ENCODE assay signal across 8 cellular contexts in genomic region chr1:204446413-204447111, GRCh38. TPM values are rescaled to one million over a fixed set of nuclear protein-coding genes. Genes with fewer than 3 reads are reported as not detected.
DNase-seq lines count a peak whose midpoint lies in the region; ATAC-seq, FAIRE-seq and TF ChIP-seq lines count a peak whose summit lies in the region.

No MANE protein-coding gene starts in this region.

- H3K36me3 ChIP-seq in colonic mucosa, result peaks cover 11% of the 10 kb centered on the region
- peaks cover 4 to 5% of the 10 kb centered on the region in 2 experiments; a peak in 4 of 5 replicates for H3K36me3 ChIP-seq in HepG2 (replicated peaks in 1 of 2; ENCODE audit: control insufficient read depth in 1 of 2, insufficient read depth in 2 of 2, low read length in 2 of 2)

- peak; percentile 75 for TF ChIP-seq CTCF in GM10266 (IDR thresholded peaks at IDR 0.05; ENCODE audit: control insufficient read depth, insufficient read depth, low read depth, missing control alignments)
- peak; percentile 64 for TF ChIP-seq CTCF in colonic mucosa (IDR thresholded peaks at IDR 0.05)
- TF ChIP-seq CTCF in HepG2 (CRISPR knock-in tag; IDR thresholded peaks at IDR 0.05), result peak; percentile 82

- peak; percentile 82 for TF ChIP-seq RAD21 in HepG2 (CRISPR knock-in tag; IDR thresholded peaks at IDR 0.05)

- H3K9ac ChIP-seq in colonic mucosa (ENCODE audit: low read depth in 2 of 2, low read length in 2 of 2) (peak overlapping the region in 1 of 2 donors; percentile 35), HepG2 (ENCODE audit: insufficient read depth, low read depth, low read length) (no peak overlapping the region)

- CTCF ChIA-PET in activated CD4-positive, alpha-beta T cell treated with anti-CD3 and anti-CD28 coated beads, Interleukin-2, amount 10 ng/mL, durations not matched to agents 7 days and 5 days (lab: Charles Lee), result interaction anchor here (0.6 to 8.1 kb wide), 23 partner anchors 8 to 360 kb away, joined by 3 to 106 read pairs (median 6); partner anchors contain the start of gene PIK3C2B
- CTCF ChIA-PET in HepG2 (lab: Yijun Ruan, JAX; ENCODE audit: low intra/inter-chr PET ratio, low total read pairs), result interaction anchor here (1.3 to 3.0 kb wide), 3 partner anchors 15 to 56 kb away, joined by 3 to 78 read pairs (median 10); partner anchors contain the start of gene PIK3C2B

- H3K9me3 Mint-ChIP-seq in activated CD4-positive, alpha-beta T cell treated with anti-CD3 and anti-CD28 coated beads, Interleukin-2, amount 10 ng/mL, durations not matched to agents 7 days and 5 days, result no peaks in the 10 kb centered on the region

- DNase-seq in GM10266 (ENCODE audit: extremely low spot score), result peak; percentile 77
- DNase-seq in NCI-H510A (lab: John Stamatoyannopoulos, UW), result peak; percentile 86
- DNase-seq in activated CD4-positive, alpha-beta T cell treated with anti-CD3 and anti-CD28 coated beads, Interleukin-2, amount 10 ng/mL, durations not matched to agents 7 days and 5 days, result peak; percentile 84
- peak; percentile 79 for DNase-seq in colonic mucosa
- peak; percentile 55 for DNase-seq in HepG2 (ENCODE audit: low spot score)
- DNase-seq in stimulated activated CD4-positive, alpha-beta T cell treated with anti-CD3 and anti-CD28 coated beads, TNF-alpha, amount 100 ng/mL, for 4 hours (ENCODE audit: low read depth in 3 of 3), result peak; percentile 56 to 66 (median 66)
- DNase-seq in NCI-H1048 (lab: John Stamatoyannopoulos, UW), result no peak

- H3K4me3 ChIP-seq in colonic mucosa, result no peak overlapping the region
- no peak overlapping the region for H3K4me3 ChIP-seq in HepG2 (replicated peaks in 1 of 3; ENCODE audit: insufficient read depth in 1 of 3, low read depth in 2 of 3, low read length in 3 of 3)

- no peaks in the 10 kb centered on the region for H4K20me1 ChIP-seq in HepG2 (ENCODE audit: insufficient read depth, low read length)

- no peak for TF ChIP-seq EP300 in HepG2 (IDR thresholded peaks at IDR 0.05; ENCODE audit: low read depth in 2 of 2, low read length in 2 of 2)
- no peak for TF ChIP-seq EP300 in HepG2 (CRISPR knock-in tag; IDR thresholded peaks at IDR 0.05; ENCODE audit: borderline replicate concordance)

- no peaks in the 10 kb centered on the region for H3K79me2 ChIP-seq in HepG2 (ENCODE audit: insufficient read depth, low read length)

- H3K27ac ChIP-seq in colonic mucosa (no peak overlapping the region), HepG2 (ENCODE audit: extremely low read length, insufficient read depth, low read length) (no peak overlapping the region)

- no peaks in the 10 kb centered on the region for H3K27me3 Mint-ChIP-seq in activated CD4-positive, alpha-beta T cell treated with anti-CD3 and anti-CD28 coated beads, Interleukin-2, amount 10 ng/mL, durations not matched to agents 7 days and 5 days

- no peak for TF ChIP-seq POLR2A in HepG2 (IDR thresholded peaks at IDR 0.05; ENCODE audit: insufficient read depth in 1 of 2, low read depth in 2 of 2, low read length in 2 of 2)

- H3K27me3 ChIP-seq in colonic mucosa (no peaks in the 10 kb centered on the region), HepG2 (ENCODE audit: control insufficient read depth in 1 of 2, insufficient read depth in 2 of 2, low read length in 2 of 2) (no peaks in the 10 kb centered on the region)

- H3K4me3 Mint-ChIP-seq in activated CD4-positive, alpha-beta T cell treated with anti-CD3 and anti-CD28 coated beads, Interleukin-2, amount 10 ng/mL, durations not matched to agents 7 days and 5 days, result no peak overlapping the region

- POLR2A ChIA-PET in activated CD4-positive, alpha-beta T cell treated with anti-CD3 and anti-CD28 coated beads, Interleukin-2, amount 10 ng/mL, durations not matched to agents 7 days and 5 days (lab: Charles Lee), result interaction anchor here (1.1 to 1.2 kb wide), 2 partner anchors 46 to 47 kb away, joined by 3 to 4 read pairs; no protein-coding TSS in a partner anchor
- POLR2A ChIA-PET in HepG2 (lab: Yijun Ruan, JAX), result interaction anchor here (1.4 to 1.7 kb wide), 2 partner anchors 47 to 56 kb away, joined by 6 to 7 read pairs; partner anchors contain the start of gene PIK3C2B

- H3K4me2 ChIP-seq in HepG2 (ENCODE audit: low read depth, low read length), result no peak overlapping the region

- FAIRE-seq in HepG2 (lab: Jason Lieb, UNC), result peak; percentile 68

- peaks cover 20% of the 10 kb centered on the region for H3K4me1 ChIP-seq in colonic mucosa
- peaks cover 12% of the 10 kb centered on the region for H3K4me1 ChIP-seq in HepG2 (ENCODE audit: insufficient read depth, low read length)

- no peak overlapping the region for H2AFZ ChIP-seq in HepG2 (ENCODE audit: low read length)

- ATAC-seq in HG03196 (IDR thresholded peaks at IDR 0.05; ENCODE audit: unreplicated experiment) (peak; percentile 58), HepG2 (peak; percentile 94)

- no peaks in the 10 kb centered on the region for H3K9me3 ChIP-seq in colonic mucosa
- no peaks in the 10 kb centered on the region for H3K9me3 ChIP-seq in HepG2 (ENCODE audit: low read length)

- peaks cover 35% of the 10 kb centered on the region for H3K36me3 Mint-ChIP-seq in activated CD4-positive, alpha-beta T cell treated with anti-CD3 and anti-CD28 coated beads, Interleukin-2, amount 10 ng/mL, durations not matched to agents 7 days and 5 days (ENCODE audit: low read depth)

- H3K4me1 Mint-ChIP-seq in activated CD4-positive, alpha-beta T cell treated with anti-CD3 and anti-CD28 coated beads, Interleukin-2, amount 10 ng/mL, durations not matched to agents 7 days and 5 days, result peaks cover 43% of the 10 kb centered on the region

- BruUV-seq in HepG2 (replicated peaks; lab: Mats Ljungman, UMichigan), result no TSS peak

- intact Hi-C loops in colonic mucosa (cut with DNase I) (loop anchor here (2.0 kb wide), 1 partner anchor 56 kb away; no protein-coding TSS in a partner anchor), HepG2 (cut with micrococcal nuclease; ENCODE audit: unreplicated experiment) (loop anchor here (1.0 to 2.0 kb wide), 3 partner anchors 14 to 57 kb away; partner anchors contain the start of gene PIK3C2B)

- WGBS in HepG2 (ENCODE audit: low lambda C conversion rate), result 72% methylated on average over 5 of the region's 11 CpGs

- in situ Hi-C loops in HepG2 (cut with HindIII; ENCODE audit: extremely low pct_ligation_motif_present, low pct_unique_long_range_greater_than_20kb), result loop anchor here (5.0 kb wide), 1 partner anchor 56 kb away; no protein-coding TSS in a partner anchor

- H3K27ac Mint-ChIP-seq in activated CD4-positive, alpha-beta T cell treated with anti-CD3 and anti-CD28 coated beads, Interleukin-2, amount 10 ng/mL, durations not matched to agents 7 days and 5 days, result peak overlapping the region; percentile 76

RNA-seq across cellular contexts. Expression of gene PPP1R15B, which starts 34.9 kb away (rescaled TPM):
- 10 to 100 TPM; 62.5 to 70.6 TPM for total RNA-seq in activated CD4-positive, alpha-beta T cell treated with anti-CD3 and anti-CD28 coated beads, Interleukin-2, amount 10 ng/mL, durations not matched to agents 7 days and 5 days
- total RNA-seq in colonic mucosa, result 10 to 100 TPM; 50.8 to 79.6 TPM
- 20.1 and 23.8 TPM in 2 replicates for total RNA-seq in HepG2 (2016; rRNA removed; fragmentation: Illumina TruSeq; extraction: Trizol)
- 2.1 and 2.7 TPM in 2 replicates for total RNA-seq in HepG2 (2016; cell fraction: cytosol; rRNA removed; fragmentation: Illumina TruSeq; extraction: Trizol; ENCODE audit: low read depth)
- total RNA-seq in HepG2 (2016; cell fraction: insoluble cytoplasmic fraction; rRNA removed; fragmentation: Illumina TruSeq; extraction: Trizol), result 19.9 and 23.3 TPM in 2 replicates
- 9.2 and 10.4 TPM in 2 replicates for total RNA-seq in HepG2 (2016; cell fraction: membrane; rRNA removed; fragmentation: Illumina TruSeq; extraction: Trizol)
- total RNA-seq in HepG2 (2016; cell fraction: nucleus; rRNA removed; fragmentation: Illumina TruSeq; extraction: Trizol), result 29.0 and 33.5 TPM in 2 replicates
- polyA plus RNA-seq in HepG2 (2011; rRNA removed), result 12.7 and 13.4 TPM in 2 replicates
- 9.5 and 11.8 TPM in 2 replicates for polyA plus RNA-seq in HepG2 (2011; cell fraction: cytosol; rRNA removed)
- polyA plus RNA-seq in HepG2 (2011; cell fraction: nucleus; rRNA removed), result 12.8 and 14.2 TPM in 2 replicates
- polyA plus RNA-seq in HepG2 (2012), result 13.8 and 16.0 TPM in 2 replicates
- polyA plus RNA-seq in HepG2 (2016; cell fraction: cytosol; fragmentation: Illumina TruSeq; extraction: Trizol; ENCODE audit: low read depth), result 1.2 and 1.4 TPM in 2 replicates
- 15.8 and 16.0 TPM in 2 replicates for polyA plus RNA-seq in HepG2 (2016; cell fraction: insoluble cytoplasmic fraction; fragmentation: Illumina TruSeq; extraction: Trizol; ENCODE audit: low read depth)
- polyA plus RNA-seq in HepG2 (2016; cell fraction: membrane; fragmentation: Illumina TruSeq; extraction: Trizol; ENCODE audit: low read depth), result 3.3 and 3.6 TPM in 2 replicates
- polyA plus RNA-seq in HepG2 (2016; cell fraction: nucleus; fragmentation: Illumina TruSeq; extraction: Trizol; ENCODE audit: insufficient read depth, low read depth), result 30.8 and 34.1 TPM in 2 replicates
- 29.5 and 115 TPM in 2 replicates for polyA minus RNA-seq in HepG2 (2011; rRNA and poly(A)+ RNA removed; ENCODE audit: low replicate concordance)
- polyA minus RNA-seq in HepG2 (2011; cell fraction: cytosol; rRNA and poly(A)+ RNA removed), result 25.9 and 34.1 TPM in 2 replicates
- polyA minus RNA-seq in HepG2 (2011; cell fraction: nucleus; rRNA and poly(A)+ RNA removed), result 43.4 and 52.2 TPM in 2 replicates

RNA-seq across cellular contexts. Expression of gene PIK3C2B, which starts 48.0 kb away (rescaled TPM):
- total RNA-seq in activated CD4-positive, alpha-beta T cell treated with anti-CD3 and anti-CD28 coated beads, Interleukin-2, amount 10 ng/mL, durations not matched to agents 7 days and 5 days, result 10 to 100 TPM; 27.4 to 28.9 TPM
- 10 to 100 TPM; 67.6 to 85.5 TPM for total RNA-seq in colonic mucosa
- 2.7 and 3.4 TPM in 2 replicates for total RNA-seq in HepG2 (2016; rRNA removed; fragmentation: Illumina TruSeq; extraction: Trizol)
- total RNA-seq in HepG2 (2016; cell fraction: cytosol; rRNA removed; fragmentation: Illumina TruSeq; extraction: Trizol; ENCODE audit: low read depth), result 0.79 and 0.91 TPM in 2 replicates
- 3.2 and 3.6 TPM in 2 replicates for total RNA-seq in HepG2 (2016; cell fraction: insoluble cytoplasmic fraction; rRNA removed; fragmentation: Illumina TruSeq; extraction: Trizol)
- total RNA-seq in HepG2 (2016; cell fraction: membrane; rRNA removed; fragmentation: Illumina TruSeq; extraction: Trizol), result 2.0 TPM in 2 replicates
- 4.9 and 5.9 TPM in 2 replicates for total RNA-seq in HepG2 (2016; cell fraction: nucleus; rRNA removed; fragmentation: Illumina TruSeq; extraction: Trizol)
- 4.2 and 4.5 TPM in 2 replicates for polyA plus RNA-seq in HepG2 (2011; rRNA removed)
- 1.8 TPM in 2 replicates for polyA plus RNA-seq in HepG2 (2011; cell fraction: cytosol; rRNA removed)
- polyA plus RNA-seq in HepG2 (2011; cell fraction: nucleus; rRNA removed), result 4.8 and 8.7 TPM in 2 replicates
- polyA plus RNA-seq in HepG2 (2012), result 1.1 and 1.6 TPM in 2 replicates
- 0.19 and 0.27 TPM in 2 replicates for polyA plus RNA-seq in HepG2 (2016; cell fraction: cytosol; fragmentation: Illumina TruSeq; extraction: Trizol; ENCODE audit: low read depth)
- polyA plus RNA-seq in HepG2 (2016; cell fraction: insoluble cytoplasmic fraction; fragmentation: Illumina TruSeq; extraction: Trizol; ENCODE audit: low read depth), result 1.8 and 2.2 TPM in 2 replicates
- polyA plus RNA-seq in HepG2 (2016; cell fraction: membrane; fragmentation: Illumina TruSeq; extraction: Trizol; ENCODE audit: low read depth), result 0.45 and 0.54 TPM in 2 replicates
- polyA plus RNA-seq in HepG2 (2016; cell fraction: nucleus; fragmentation: Illumina TruSeq; extraction: Trizol; ENCODE audit: insufficient read depth, low read depth), result 7.4 and 7.8 TPM in 2 replicates
- polyA minus RNA-seq in HepG2 (2011; rRNA and poly(A)+ RNA removed; ENCODE audit: low replicate concordance), result 19.9 and 128 TPM in 2 replicates
- polyA minus RNA-seq in HepG2 (2011; cell fraction: cytosol; rRNA and poly(A)+ RNA removed), result 5.5 TPM in 2 replicates
- polyA minus RNA-seq in HepG2 (2011; cell fraction: nucleus; rRNA and poly(A)+ RNA removed), result 6.0 and 9.4 TPM in 2 replicates
